In the genomic region with DNA sequence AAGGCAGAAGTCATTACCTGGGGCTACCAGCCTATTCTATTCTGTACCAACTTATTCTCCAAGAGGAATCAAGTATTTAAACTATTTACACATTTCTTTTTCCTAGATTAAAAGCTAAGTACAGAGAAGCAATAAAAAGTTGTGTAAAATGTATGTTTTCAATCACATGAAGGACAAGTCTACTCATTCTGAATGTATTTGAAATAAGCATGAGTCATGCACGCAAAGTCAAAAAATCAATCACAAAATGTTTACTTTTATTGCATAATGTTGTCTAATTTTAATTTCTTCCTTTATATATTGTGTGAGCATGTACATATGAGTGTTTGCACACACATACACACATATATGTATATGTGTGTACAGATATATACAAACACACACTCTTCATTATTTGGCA, we compare ENCODE assay signal across 19 cellular contexts.
DNase-seq lines count a peak whose midpoint lies in the region; ATAC-seq, FAIRE-seq and TF ChIP-seq lines count a peak whose summit lies in the region.
"Had no signal": no experiment of that assay in that cellular context is flagged by ENCODE, and none has a peak within 500 bp of the region (broad histone marks: within the 10 kb centered on the region; RNA-seq: fewer than 3 reads in every experiment).

No MANE protein-coding gene starts in this region.

- H3K27me3 ChIP-seq in PC-3 (ENCODE audit: low read length): no peaks in the 10 kb centered on the region
- H3K27me3 ChIP-seq: BLaER1 treated with 17β-estradiol and CSF1 and Interleukin-3, amounts not matched to agents 10 nM and 100 nM had no signal

- TF ChIP-seq CTCF in PC-3 (conservative IDR thresholded peaks at IDR 0.05; ENCODE audit: low read depth, low read length) (no peak), epithelial cell of esophagus (IDR thresholded peaks at IDR 0.05; ENCODE audit: insufficient read depth, low read depth, low read length, missing control alignments) (no peak)

- no peaks in the 10 kb centered on the region for H3K9me3 ChIP-seq in PC-3 (ENCODE audit: low read length)
- H3K9me3 ChIP-seq: A549; BLaER1 treated with 17β-estradiol and CSF1 and Interleukin-3, amounts not matched to agents 10 nM and 100 nM had no signal

- H3K4me3 ChIP-seq in PC-3 (ENCODE audit: low read length) (no peak overlapping the region), epithelial cell of esophagus (ENCODE audit: low read length) (no peak overlapping the region)
- H3K4me3 ChIP-seq: A549; BLaER1 treated with 17β-estradiol and CSF1 and Interleukin-3, amounts not matched to agents 10 nM and 100 nM; GM12878 had no signal

- H3K4me2 ChIP-seq in PC-3 (ENCODE audit: low read length): no peak overlapping the region
- H3K4me2 ChIP-seq: A549; BLaER1 treated with 17β-estradiol and CSF1 and Interleukin-3, amounts not matched to agents 10 nM and 100 nM had no signal

- no peaks in the 10 kb centered on the region for H3K9me2 ChIP-seq in PC-3 (replicated peaks; ENCODE audit: low read length)

- H4K20me1 ChIP-seq in PC-3 (ENCODE audit: low read length): no peaks in the 10 kb centered on the region
- H4K20me1 ChIP-seq: BLaER1 treated with 17β-estradiol and CSF1 and Interleukin-3, amounts not matched to agents 10 nM and 100 nM had no signal

- FAIRE-seq in HTR-8/SVneo (lab: Jason Lieb, UNC): no peak
- FAIRE-seq: A549, GM12878, GM12892, GM18507 had no signal

- no peak overlapping the region for H2AFZ ChIP-seq in PC-3 (ENCODE audit: low read length)

- peak; percentile 70 for ATAC-seq in PC-3
- no peak for ATAC-seq in HG02759 (IDR thresholded peaks at IDR 0.05; ENCODE audit: unreplicated experiment)
- ATAC-seq: A549; CD8-positive, alpha-beta T cell; GM12878 had no signal

- BruUV-seq in PC-3 (replicated peaks; lab: Mats Ljungman, UMichigan): no TSS peak

- POLR2A ChIA-PET in PC-3 (lab: Charles Lee; ENCODE audit: unreplicated experiment): no interaction called here

- H3K79me2 ChIP-seq in PC-3 (ENCODE audit: low read length): no peaks in the 10 kb centered on the region

- peak; percentile 4 for DNase-seq in ELR (ENCODE audit: low read depth)
- peak; percentile 2 for DNase-seq in HS-5 (ENCODE audit: low read depth)
- DNase-seq in PC-3: peak; percentile 39
- peak; percentile 37 for DNase-seq in epithelial cell of esophagus (ENCODE audit: low read depth)
- no peak for DNase-seq in hepatic stellate cell (ENCODE audit: low spot score)
- DNase-seq in HTR-8/SVneo (ENCODE audit: insufficient read length, low spot score): no peak
- DNase-seq: AML-193; CD4-positive, alpha-beta T cell; CD8-positive, alpha-beta T cell; DMS79 treated with DMSO at 0.1 percent for 48 hours; GDM1 had no signal

- H3K27ac ChIP-seq in PC-3 (ENCODE audit: low read length): no peak overlapping the region
- H3K27ac ChIP-seq: 22Rv1; A549; BLaER1 treated with 17β-estradiol and CSF1 and Interleukin-3, amounts not matched to agents 10 nM and 100 nM; C4-2B had no signal

- intact Hi-C loops in PC-3 (cut with micrococcal nuclease): no loop called here

- no peaks in the 10 kb centered on the region for H3F3A ChIP-seq in PC-3 (ENCODE audit: low read length, unreplicated experiment)

- CTCF ChIA-PET in PC-3 (lab: Charles Lee): interaction anchor here (0.7 kb wide), 1 partner anchor 524 kb away, joined by 4 read pairs; no protein-coding TSS in a partner anchor

- no peak overlapping the region for H3K9ac ChIP-seq in PC-3 (ENCODE audit: low read length)
- H3K9ac ChIP-seq: BLaER1 treated with 17β-estradiol and CSF1 and Interleukin-3, amounts not matched to agents 10 nM and 100 nM had no signal

- H3K4me1 ChIP-seq in PC-3 (ENCODE audit: insufficient read depth, low read length): no peaks in the 10 kb centered on the region
- H3K4me1 ChIP-seq: A549; BLaER1 treated with 17β-estradiol and CSF1 and Interleukin-3, amounts not matched to agents 10 nM and 100 nM had no signal

- H3K36me3 ChIP-seq in PC-3 (ENCODE audit: low read depth, low read length): no peaks in the 10 kb centered on the region
- H3K36me3 ChIP-seq: BLaER1 treated with 17β-estradiol and CSF1 and Interleukin-3, amounts not matched to agents 10 nM and 100 nM had no signal

Comparison
In these comparisons a context has a peak if more than half of its experiments do, and no peak if none do; other contexts are left out.
1. DNase-seq: peak in ELR (single experiment), HS-5 (single experiment), PC-3 (single experiment) and epithelial cell of esophagus (single experiment); none in hepatic stellate cell (single experiment) and HTR-8/SVneo (single experiment).